ENCODE assay signal across 8 cellular contexts in genomic region chr1:1290238-1290731, GRCh38. TPM values are rescaled to one million over a fixed set of nuclear protein-coding genes. Genes with fewer than 3 reads are reported as not detected.
DNase-seq lines count a peak whose midpoint lies in the region; ATAC-seq and TF ChIP-seq lines count a peak whose summit lies in the region.

No MANE protein-coding gene starts in this region.

- H3K9me3 ChIP-seq in ascending aorta = no peaks in the 10 kb centered on the region

- H3K27ac ChIP-seq in ascending aorta = no peak overlapping the region

- CTCF ChIA-PET in T-cell (lab: Charles Lee) = interaction anchor here (1.1 to 2.0 kb wide), 2 partner anchors 168 to 169 kb away, joined by 3 to 17 read pairs; no protein-coding TSS in a partner anchor

- TF ChIP-seq CTCF in CD14-positive monocyte (IDR thresholded peaks at IDR 0.05) (peak; percentile 69), ascending aorta (IDR thresholded peaks at IDR 0.05) (peak; percentile 60 to 70 (median 63))

- H3K36me3 Mint-ChIP-seq in CD14-positive monocyte = peaks cover 0 to 3% of the 10 kb centered on the region in 2 donors
- no peaks in the 10 kb centered on the region for H3K36me3 Mint-ChIP-seq in T-cell
- no peaks in the 10 kb centered on the region for H3K36me3 Mint-ChIP-seq in immature natural killer cell

- no peaks in the 10 kb centered on the region for H3K4me1 Mint-ChIP-seq in CD14-positive monocyte
- H3K4me1 Mint-ChIP-seq in T-cell = peaks cover 3 to 5% (median 4%) of the 10 kb centered on the region in 3 donors
- no peaks in the 10 kb centered on the region for H3K4me1 Mint-ChIP-seq in immature natural killer cell

- H3K27me3 Mint-ChIP-seq in CD14-positive monocyte (ENCODE audit: low read depth in 3 of 3) (peaks cover 0 to 1% (median 0%) of the 10 kb centered on the region in 3 donors), T-cell (peaks cover 0 to 3% of the 10 kb centered on the region in 2 donors), immature natural killer cell (ENCODE audit: low read depth in 3 of 3) (peaks cover 0 to 2% (median 0%) of the 10 kb centered on the region in 3 donors)

- peaks cover 0 to 8% of the 10 kb centered on the region in 2 donors for H3K36me3 ChIP-seq in ascending aorta

- ATAC-seq in T-cell (replicated peaks in 1 of 4) (peak in 2 of 4 experiments; percentile 28 to 57), HG02938 (IDR thresholded peaks at IDR 0.05; ENCODE audit: unreplicated experiment) (no peak)

- peaks cover 3 to 4% of the 10 kb centered on the region in 2 donors for H3K4me1 ChIP-seq in ascending aorta

- POLR2A ChIA-PET in T-cell (lab: Charles Lee) = no interaction called here

- DNase-seq in CD14-positive monocyte (ENCODE audit: low spot score) (no peak), HK-2 (ENCODE audit: unreplicated experiment) (peak; percentile 67), T-cell (peak in 28 of 34 experiments; percentile 24 to 74 (median 52)), ascending aorta (ENCODE audit: low spot score in 2 of 2) (no peak), immature natural killer cell (peak in 2 of 3 donors; percentile 48 to 54), EL (no peak)
- peak in 2 of 3 experiments; percentile 55 to 60 for DNase-seq in stimulated activated CD4-positive, alpha-beta T cell treated with anti-CD3 and anti-CD28 coated beads, TNF-alpha, amount 100 ng/mL, for 24 hours (ENCODE audit: low read depth in 3 of 3)

- H3K9me3 Mint-ChIP-seq in CD14-positive monocyte = peaks cover 0 to 10% (median 0%) of the 10 kb centered on the region in 7 donors
- H3K9me3 Mint-ChIP-seq in T-cell = no peaks in the 10 kb centered on the region
- no peaks in the 10 kb centered on the region for H3K9me3 Mint-ChIP-seq in immature natural killer cell

- intact Hi-C loops in CD14-positive monocyte (cut with micrococcal nuclease) = loop anchor here in 1 of 2 donors (5.0 kb wide), 1 partner anchor 168 kb away; no protein-coding TSS in a partner anchor
- intact Hi-C loops in ascending aorta (cut with DNase I) = loop anchor here (5.0 kb wide), 1 partner anchor 173 kb away; the partner anchor contains the start of gene C1orf159

- no peaks in the 10 kb centered on the region for H3K27me3 ChIP-seq in ascending aorta

- H3K4me3 Mint-ChIP-seq in CD14-positive monocyte (no peak overlapping the region), T-cell (no peak overlapping the region), immature natural killer cell (no peak overlapping the region)

- no peak overlapping the region for H3K27ac Mint-ChIP-seq in CD14-positive monocyte
- H3K27ac Mint-ChIP-seq in T-cell = no peak overlapping the region
- H3K27ac Mint-ChIP-seq in immature natural killer cell = no peak overlapping the region

- H3K4me3 ChIP-seq in ascending aorta = no peak overlapping the region

RNA-seq across cellular contexts. Expression of gene SCNN1D, which starts 10.0 kb away (rescaled TPM):
- polyA plus RNA-seq in CD14-positive monocyte (not detected), immature natural killer cell (not detected)
- total RNA-seq in T-cell (10 to 100 TPM in 4 of 5 donors, 1 to 10 TPM in 1; 9.5 to 15.3 (median 11.1) TPM), ascending aorta (0.32 TPM)

RNA-seq across cellular contexts. Expression of gene UBE2J2, which starts 16.6 kb away (rescaled TPM):
- polyA plus RNA-seq in CD14-positive monocyte (10 to 100 TPM; 72.1 to 83.2 TPM), immature natural killer cell (100 to 1,000 TPM in 1 of 3 donors, 10 to 100 TPM in 2; 77.8 to 105 (median 83.9) TPM)
- total RNA-seq in T-cell (10 to 100 TPM; 60.8 to 89.8 (median 83.6) TPM), ascending aorta (25.2 TPM)

RNA-seq across cellular contexts. Expression of gene ACAP3, which starts 17.4 kb away (rescaled TPM):
- polyA plus RNA-seq in CD14-positive monocyte (1 to 10 TPM; 3.5 to 4.0 TPM), immature natural killer cell (1 to 10 TPM; 1.4 to 7.0 (median 4.6) TPM)
- total RNA-seq in T-cell (100 to 1,000 TPM in 2 of 5 donors, 10 to 100 TPM in 3; 63.0 to 107 (median 99.8) TPM), ascending aorta (105 TPM)

RNA-seq across cellular contexts. Expression of gene PUSL1, which starts 18.1 kb away (rescaled TPM):
- 10 to 100 TPM; 13.8 to 14.8 TPM for polyA plus RNA-seq in CD14-positive monocyte
- 10 to 100 TPM; 16.7 to 26.4 (median 22.6) TPM for total RNA-seq in T-cell
- total RNA-seq in ascending aorta = 28.3 TPM
- polyA plus RNA-seq in immature natural killer cell = 10 to 100 TPM; 17.3 to 25.4 (median 18.9) TPM

RNA-seq across cellular contexts. Expression of gene INTS11, which starts 34.2 kb away (rescaled TPM):
- polyA plus RNA-seq in CD14-positive monocyte (10 to 100 TPM; 46.2 to 49.6 TPM), immature natural killer cell (10 to 100 TPM; 62.1 to 68.8 (median 67.5) TPM)
- total RNA-seq in T-cell (100 to 1,000 TPM; 161 to 200 (median 182) TPM), ascending aorta (214 TPM)

Comparison
In these comparisons a context has a peak if more than half of its experiments do, and no peak if none do; other contexts are left out.
1. DNase-seq: peak in HK-2 (single experiment), T-cell (28 of 34), immature natural killer cell (2 of 3) and stimulated activated CD4-positive, alpha-beta T cell treated with anti-CD3 and anti-CD28 coated beads, TNF-alpha, amount 100 ng/mL, for 24 hours (2 of 3); none in CD14-positive monocyte (single experiment), ascending aorta (0 of 2) and EL (single experiment).